8 cellular contexts compared by ENCODE assay signal in genomic region chr5:127031147-127031862, GRCh38. TPM values are rescaled to one million over a fixed set of nuclear protein-coding genes. Genes with fewer than 3 reads are reported as not detected.
DNase-seq lines count a peak whose midpoint lies in the region; ATAC-seq, FAIRE-seq and TF ChIP-seq lines count a peak whose summit lies in the region.

No MANE protein-coding gene starts in this region.

- H3K36me3 ChIP-seq in DOHH2 (ENCODE audit: control insufficient read depth, low read length) (peaks cover 5% of the 10 kb centered on the region; the same call in 1 of the 2 replicates), NT2/D1 (ENCODE audit: insufficient read depth, insufficient read length, low read length) (no peaks in the 10 kb centered on the region), K562 (ENCODE audit: control insufficient read depth, insufficient read depth, low read length) (no peaks in the 10 kb centered on the region), right lobe of liver (no peaks in the 10 kb centered on the region), thoracic aorta (no peaks in the 10 kb centered on the region)

- POLR2A ChIA-PET in K562 (lab: Yijun Ruan, JAX) = interaction anchor here (0.8 to 2.2 kb wide), 9 partner anchors 10 to 166 kb away, joined by 3 to 11 read pairs (median 4); no protein-coding TSS in a partner anchor

- TF ChIP-seq EP300 in K562 (IDR thresholded peaks at IDR 0.05; ENCODE audit: low read length) = no peak

- H3K27me3 ChIP-seq in DOHH2 (ENCODE audit: control insufficient read depth, low read length) (peaks cover 4% of the 10 kb centered on the region; the same call in 1 of the 2 replicates), NT2/D1 (ENCODE audit: insufficient read depth, insufficient read length) (peaks cover 23% of the 10 kb centered on the region), K562 (ENCODE audit: control insufficient read depth in 2 of 2, insufficient read depth in 2 of 2, low read length in 2 of 2) (no peaks in the 10 kb centered on the region), right lobe of liver (no peaks in the 10 kb centered on the region), thoracic aorta (replicated peaks; ENCODE audit: insufficient read depth) (no peaks in the 10 kb centered on the region)

- H3K4me3 ChIP-seq in DOHH2 (ENCODE audit: low read length) (peak overlapping the region; percentile 95), NT2/D1 (ENCODE audit: insufficient read length, low read depth) (peak overlapping the region; percentile 79), K562 (peak overlapping the region; percentile 89), right lobe of liver (peak overlapping the region; percentile 61 to 81 (median 75)), thoracic aorta (peak overlapping the region; percentile 97)

- CTCF ChIA-PET in K562 (lab: Yijun Ruan, JAX; ENCODE audit: low intra/inter-chr PET ratio) = no interaction called here

- in situ Hi-C loops in K562 (cut with MboI) (no loop called here), ACHN (cut with HindIII; ENCODE audit: low pct_ligation_motif_present, low pct_unique_long_range_greater_than_20kb, low sequenced_read_pairs) (no loop called here)

- H3K27ac ChIP-seq in DOHH2 (ENCODE audit: low read depth, low read length) = peak overlapping the region; percentile 65
- H3K27ac ChIP-seq in K562 (ENCODE audit: extremely low read depth, low read depth, low read length) = peak overlapping the region; percentile 89
- H3K27ac ChIP-seq in right lobe of liver = peak overlapping the region; percentile 4 to 69 (median 51)
- H3K27ac ChIP-seq in thoracic aorta = peak overlapping the region; percentile 72 to 94

- intact Hi-C loops in K562 (cut with micrococcal nuclease) = loop anchor here (5.0 kb wide), 3 partner anchors 149 to 354 kb away; no protein-coding TSS in a partner anchor
- intact Hi-C loops in right lobe of liver (cut with DNase I) = no loop called here

- TF ChIP-seq CTCF in DOHH2 (IDR thresholded peaks at IDR 0.05; ENCODE audit: low read depth, low read length, poor library complexity, severe bottlenecking) (no peak), K562 (IDR thresholded peaks at IDR 0.05 in 2 of 3, conservative IDR thresholded peaks at IDR 0.05 in 1 of 3; ENCODE audit: insufficient read depth in 2 of 3, low read depth in 1 of 3, low read length in 3 of 3) (no peak), right lobe of liver (IDR thresholded peaks at IDR 0.05) (no peak), thoracic aorta (IDR thresholded peaks at IDR 0.05) (no peak)

- TF ChIP-seq POLR2A in K562 (conservative IDR thresholded peaks at IDR 0.05) (no peak), right lobe of liver (IDR thresholded peaks at IDR 0.05) (no peak)

- peak overlapping the region; percentile 90 for H2AFZ ChIP-seq in K562 (ENCODE audit: low read depth, low read length)

- no peaks in the 10 kb centered on the region for H3F3A ChIP-seq in DOHH2 (ENCODE audit: control insufficient read depth, insufficient read depth)

- H4K20me1 ChIP-seq in DOHH2 (ENCODE audit: control insufficient read depth, insufficient read depth, low read depth, low read length) (peaks cover 3% of the 10 kb centered on the region; the same call in 1 of the 2 replicates), K562 (replicated peaks; ENCODE audit: control insufficient read depth, insufficient read depth, low read length) (peaks cover 7% of the 10 kb centered on the region; the same call in 1 of the 2 replicates)

- WGBS in K562 (ENCODE audit: insufficient coverage, low coverage, missing lambda C conversion rate) = 35% methylated on average over 44 of the region's 45 CpGs
- WGBS in right lobe of liver (ENCODE audit: insufficient coverage, low coverage, low lambda C conversion rate, missing lambda C conversion rate) = 46% methylated on average over 9 of the region's 45 CpGs

- H3K9ac ChIP-seq in NT2/D1 (ENCODE audit: insufficient read length, low read depth) (peak overlapping the region; percentile 88), K562 (ENCODE audit: insufficient read depth in 1 of 2, low read depth in 2 of 2, low read length in 2 of 2) (peak overlapping the region; percentile 89 to 99)

- TF ChIP-seq RAD21 in K562 (CRISPR knock-in tag; conservative IDR thresholded peaks at IDR 0.05 in 1 of 2, IDR thresholded peaks at IDR 0.05 in 1 of 2) = no peak

- H3K4me2 ChIP-seq in DOHH2 (ENCODE audit: low read length) (peak overlapping the region; percentile 78), K562 (ENCODE audit: insufficient read depth, low read length) (peak overlapping the region; percentile 78)

- BruUV-seq in K562 (replicated peaks; lab: Mats Ljungman, UMichigan) = no TSS peak

- peaks cover 28% of the 10 kb centered on the region for H3K4me1 ChIP-seq in DOHH2 (ENCODE audit: control insufficient read depth, low read length)
- no peaks in the 10 kb centered on the region for H3K4me1 ChIP-seq in NT2/D1 (ENCODE audit: insufficient read depth, insufficient read length)
- peaks cover 24 to 26% of the 10 kb centered on the region in 2 experiments for H3K4me1 ChIP-seq in K562 (replicated peaks in 1 of 2; ENCODE audit: control insufficient read depth in 2 of 2, insufficient read depth in 2 of 2, low read length in 2 of 2)
- H3K4me1 ChIP-seq in right lobe of liver = peaks cover 0 to 9% (median 1%) of the 10 kb centered on the region in 4 donors
- peaks cover 0 to 10% of the 10 kb centered on the region in 2 donors for H3K4me1 ChIP-seq in thoracic aorta (ENCODE audit: control insufficient read depth in 1 of 2, low read depth in 2 of 2)

- no peaks in the 10 kb centered on the region for H3K9me3 ChIP-seq in DOHH2 (ENCODE audit: control insufficient read depth, insufficient read depth, low read length)
- no peaks in the 10 kb centered on the region for H3K9me3 ChIP-seq in NT2/D1 (ENCODE audit: insufficient read depth, low read length)
- H3K9me3 ChIP-seq in K562 (replicated peaks; ENCODE audit: control insufficient read depth, insufficient read depth, low read depth, low read length) = no peaks in the 10 kb centered on the region
- no peaks in the 10 kb centered on the region for H3K9me3 ChIP-seq in right lobe of liver
- H3K9me3 ChIP-seq in thoracic aorta = no peaks in the 10 kb centered on the region

- no peaks in the 10 kb centered on the region for H3K9me2 ChIP-seq in DOHH2 (replicated peaks; ENCODE audit: control insufficient read depth, low read length)

- H3K9me1 ChIP-seq in K562 (ENCODE audit: control insufficient read depth, insufficient read depth, low read length) = no peaks in the 10 kb centered on the region

- ATAC-seq in GM21723 (IDR thresholded peaks at IDR 0.05; ENCODE audit: unreplicated experiment) (peak; percentile 21), K562 (peak; percentile 14), right lobe of liver (peak in 2 of 4 donors; percentile 5 to 6), thoracic aorta (ENCODE audit: insufficient number of reproducible peaks, low FRiP score, low read depth) (no peak)

- FAIRE-seq in K562 (lab: Jason Lieb, UNC) = no peak

- peaks cover 35% of the 10 kb centered on the region for H3K79me2 ChIP-seq in DOHH2 (ENCODE audit: control insufficient read depth, low read length)
- peaks cover 53% of the 10 kb centered on the region for H3K79me2 ChIP-seq in K562 (ENCODE audit: control insufficient read depth, insufficient read depth, low read length)

- DNase-seq in NT2/D1 (ENCODE audit: low read depth, low spot score) = no peak
- DNase-seq in K562 (ENCODE audit: extremely low read depth in 1 of 4, low spot score in 3 of 4) = peak in 2 of 4 experiments; percentile 39 to 40
- DNase-seq in right lobe of liver = peak; percentile 44 to 61 (median 46)
- DNase-seq in thoracic aorta (ENCODE audit: low spot score) = no peak
- no peak for DNase-seq in ACHN
- DNase-seq in NCI-H2171 treated with DMSO at 0.1 percent for 48 hours (lab: John Stamatoyannopoulos, UW) = no peak

RNA-seq across cellular contexts. Expression of gene MARCHF3, which starts 0.9 kb away (rescaled TPM):
- 71.0 and 71.2 TPM in 2 replicates for total RNA-seq in K562 (2011; cell fraction: chromatin; rRNA removed; ENCODE audit: low replicate concordance)
- 72.9 and 84.2 TPM in 2 replicates for total RNA-seq in K562 (2011; cell fraction: nucleolus; rRNA removed)
- total RNA-seq in K562 (2011; cell fraction: nucleoplasm; rRNA removed) = 80.1 and 101 TPM in 2 replicates
- 12.2 and 21.1 TPM in 2 replicates for total RNA-seq in K562 (2014; rRNA removed)
- 19.9 and 20.2 TPM in 2 replicates for total RNA-seq in K562 (2014; rRNA removed; fragmentation: Illumina TruSeq; extraction: Trizol)
- total RNA-seq in K562 (2015; rRNA removed; fragmentation: Illumina TruSeq; extraction: Trizol) = 16.8 and 18.5 TPM in 2 replicates
- 23.5 TPM in 2 replicates for total RNA-seq in K562 (2021)
- polyA plus RNA-seq in K562 (2011; rRNA removed) = 34.1 and 37.4 TPM in 2 replicates
- 24.1 and 35.9 TPM in 2 replicates for polyA plus RNA-seq in K562 (2011; cell fraction: cytosol; rRNA removed)
- polyA plus RNA-seq in K562 (2011; cell fraction: nucleus; rRNA removed) = 39.3 and 39.4 TPM in 2 replicates
- polyA plus RNA-seq in K562 (2012) = 21.4 and 29.8 TPM in 2 replicates
- polyA plus RNA-seq in K562 (2014; fragmentation: Illumina TruSeq; extraction: Trizol) = 13.4 and 16.5 TPM in 2 replicates
- polyA plus RNA-seq in K562 (2014; fragmentation: Nextera tagmentation; extraction: Ambion mirVana) = 1 to 10 TPM; 5.6 to 7.6 TPM
- 7.8 and 10.4 TPM in 2 replicates for polyA plus RNA-seq in K562 (2014; rRNA removed)
- 43.9 and 60.4 TPM in 2 replicates for polyA minus RNA-seq in K562 (2011; rRNA and poly(A)+ RNA removed)
- polyA minus RNA-seq in K562 (2011; cell fraction: cytosol; rRNA and poly(A)+ RNA removed) = 24.6 and 34.4 TPM in 2 replicates
- polyA minus RNA-seq in K562 (2011; cell fraction: nucleus; rRNA and poly(A)+ RNA removed) = 57.8 and 62.6 TPM in 2 replicates
- total RNA-seq in right lobe of liver = 1 to 10 TPM in 3 of 6 experiments, under 1 TPM in 3; 0.33 to 4.3 (median 0.77) TPM
- total RNA-seq in thoracic aorta = 10 to 100 TPM; 10.4 to 34.1 TPM

RNA-seq across cellular contexts. Expression of gene C5orf63, which starts 42.0 kb away (rescaled TPM):
- 8.1 and 23.6 TPM in 2 replicates for total RNA-seq in K562 (2011; cell fraction: chromatin; rRNA removed; ENCODE audit: low replicate concordance)
- total RNA-seq in K562 (2011; cell fraction: nucleolus; rRNA removed) = 2.0 and 3.8 TPM in 2 replicates
- 8.4 and 24.0 TPM in 2 replicates for total RNA-seq in K562 (2011; cell fraction: nucleoplasm; rRNA removed)
- total RNA-seq in K562 (2014; rRNA removed) (1.8 and 3.4 TPM in 2 replicates), K562 (2014; rRNA removed; fragmentation: Illumina TruSeq; extraction: Trizol) (6.2 and 7.5 TPM in 2 replicates), K562 (2015; rRNA removed; fragmentation: Illumina TruSeq; extraction: Trizol) (4.0 and 4.2 TPM in 2 replicates), K562 (2021) (5.5 and 6.6 TPM in 2 replicates), right lobe of liver (1 to 10 TPM; 1.9 to 6.2 (median 3.7) TPM), thoracic aorta (1 to 10 TPM; 1.1 to 2.0 TPM)
- polyA plus RNA-seq in K562 (2011; rRNA removed) (8.8 and 11.0 TPM in 2 replicates), K562 (2014; fragmentation: Illumina TruSeq; extraction: Trizol) (6.2 and 7.4 TPM in 2 replicates), K562 (2014; fragmentation: Nextera tagmentation; extraction: Ambion mirVana) (10 to 100 TPM; 21.4 to 24.6 TPM), K562 (2014; rRNA removed) (4.3 and 5.1 TPM in 2 replicates)
- 3.5 TPM in 2 replicates for polyA plus RNA-seq in K562 (2011; cell fraction: cytosol; rRNA removed)
- 15.5 and 17.0 TPM in 2 replicates for polyA plus RNA-seq in K562 (2011; cell fraction: nucleus; rRNA removed)
- 6.2 and 10.2 TPM in 2 replicates for polyA plus RNA-seq in K562 (2012)
- 6.1 and 7.3 TPM in 2 replicates for polyA minus RNA-seq in K562 (2011; rRNA and poly(A)+ RNA removed)
- polyA minus RNA-seq in K562 (2011; cell fraction: cytosol; rRNA and poly(A)+ RNA removed) = 0.76 and 1.6 TPM in 2 replicates
- 6.6 and 10.2 TPM in 2 replicates for polyA minus RNA-seq in K562 (2011; cell fraction: nucleus; rRNA and poly(A)+ RNA removed)

Comparison
In these comparisons a context has a peak if more than half of its experiments do, and no peak if none do; other contexts are left out.
1. DNase-seq: peak in right lobe of liver (3 of 3); none in NT2/D1 (single experiment), thoracic aorta (single experiment), ACHN (single experiment) and NCI-H2171 treated with DMSO at 0.1 percent for 48 hours (single experiment).
2. Peak in every context shown above with its lines, with median percentiles within 50 percentile points of each other: H3K27ac ChIP-seq and H3K4me3 ChIP-seq.